ENCODE assay signal across 12 cellular contexts in the genomic region with DNA sequence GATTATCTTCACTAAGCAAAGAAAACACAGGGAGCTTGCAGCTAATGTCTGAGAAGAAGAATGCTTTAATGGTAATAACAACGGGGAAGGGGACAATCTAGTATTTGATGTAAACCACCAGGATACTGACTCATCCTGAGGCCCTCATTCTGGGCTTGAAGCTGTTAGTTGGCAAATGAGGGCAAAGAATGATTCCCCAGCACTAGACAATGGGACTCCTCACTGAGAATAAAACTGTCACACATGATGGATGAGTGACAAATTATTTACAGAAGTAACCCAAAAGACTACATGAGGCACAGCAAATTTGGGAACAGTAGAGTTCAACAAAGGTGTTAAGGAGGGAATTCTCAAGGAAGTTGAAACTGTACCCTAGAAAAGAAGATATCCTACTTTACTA.
DNase-seq lines count a peak whose midpoint lies in the region; ATAC-seq, FAIRE-seq and TF ChIP-seq lines count a peak whose summit lies in the region.
"Had no signal": no experiment of that assay in that cellular context is flagged by ENCODE, and none has a peak within 500 bp of the region (broad histone marks: within the 10 kb centered on the region; RNA-seq: fewer than 3 reads in every experiment).

No MANE protein-coding gene starts in this region.

- no peak for TF ChIP-seq RAD21 in SK-N-SH (IDR thresholded peaks at IDR 0.05; ENCODE audit: low read length)

- TF ChIP-seq CTCF in SK-N-SH (IDR thresholded peaks at IDR 0.05) = no peak

- 0 out of 2 replicates have a peak overlapping the region, but pooled peaks have one; percentile 33 for H3K4me2 ChIP-seq in SK-N-SH

- H3K4me3 ChIP-seq in SK-N-SH (ENCODE audit: low read depth in 2 of 2, low read length in 1 of 2) = no peak overlapping the region
- H3K4me3 ChIP-seq: left ventricle myocardium inferior, upper lobe of left lung had no signal

- FAIRE-seq in H54 (lab: Jason Lieb, UNC) = peak; percentile 58

- peaks cover 0 to 6% of the 10 kb centered on the region in 2 experiments for H3K36me3 ChIP-seq in SK-N-SH (replicated peaks in 1 of 2; ENCODE audit: control insufficient read depth in 1 of 2, insufficient read depth in 2 of 2, low read length in 1 of 2)
- H3K36me3 ChIP-seq: left ventricle myocardium inferior, upper lobe of left lung had no signal

- POLR2A ChIA-PET in SK-N-SH (lab: Yijun Ruan, JAX) = no interaction called here

- H3K27me3 ChIP-seq in SK-N-SH (ENCODE audit: insufficient read depth) = no peaks in the 10 kb centered on the region
- H3K27me3 ChIP-seq: upper lobe of left lung had no signal

- H3K9ac ChIP-seq in SK-N-SH = no peak overlapping the region

- ATAC-seq in GM21786 (IDR thresholded peaks at IDR 0.05; ENCODE audit: unreplicated experiment) = no peak

- no peak for TF ChIP-seq EP300 in SK-N-SH (IDR thresholded peaks at IDR 0.05; ENCODE audit: borderline replicate concordance in 1 of 2, low read depth in 1 of 2, low read length in 1 of 2)

- TF ChIP-seq POLR2A in H54 (IDR thresholded peaks at IDR 0.05; ENCODE audit: low read depth, low read length) = no peak

- H3K9me2 ChIP-seq in SK-N-SH = no peaks in the 10 kb centered on the region

- no peaks in the 10 kb centered on the region for H3K9me3 ChIP-seq in SK-N-SH
- H3K9me3 ChIP-seq: left ventricle myocardium inferior, upper lobe of left lung had no signal

- peaks cover 6 to 27% of the 10 kb centered on the region in 2 experiments for H3K4me1 ChIP-seq in SK-N-SH (ENCODE audit: control insufficient read depth in 1 of 2, insufficient read depth in 2 of 2, low read depth in 1 of 2, low read length in 1 of 2)

- CTCF ChIA-PET in SK-N-SH (lab: Yijun Ruan, JAX) = interaction anchor here (0.8 to 1.2 kb wide), 2 partner anchors 11 to 12 kb away, joined by 3 to 4 read pairs; no protein-coding TSS in a partner anchor

- H4K20me1 ChIP-seq in SK-N-SH (ENCODE audit: insufficient read depth) = no peaks in the 10 kb centered on the region; the same call in 1 of the 2 replicates

- DNase-seq in COLO829 (ENCODE audit: low spot score) (peak; percentile 74), H54 (ENCODE audit: insufficient read length, low spot score) (peak; percentile 11), SK-N-SH (no peak), iris pigment epithelial cell (ENCODE audit: low read depth) (peak; percentile 33), SKM-1 treated with dmso at 0.1 percent for 144 hours (lab: John Stamatoyannopoulos, UW; ENCODE audit: unreplicated experiment) (no peak), NCI-H187 (lab: John Stamatoyannopoulos, UW) (no peak)
- DNase-seq in stimulated activated CD8-positive, alpha-beta memory T cell treated with anti-CD3 and anti-CD28 coated beads, Interleukin-4, amount 100 ng/mL, for 48 hours = no peak
- DNase-seq: H7; left ventricle myocardium inferior; stimulated activated CD4-positive, alpha-beta T cell treated with anti-CD3 and anti-CD28 coated beads, Interleukin-12 subunit alpha, Interleukin-12 subunit beta, amount 100 ng/mL, for 4 hours had no signal

- 4% methylated on average over 1 of the region's 1 CpG for WGBS in SK-N-SH (ENCODE audit: low lambda C conversion rate)

- peaks cover 10% of the 10 kb centered on the region for H3F3A ChIP-seq in SK-N-SH (replicated peaks; ENCODE audit: insufficient read depth)

- H3K27ac ChIP-seq in SK-N-SH (ENCODE audit: low read depth in 2 of 2, low read length in 1 of 2) = peak overlapping the region; percentile 28 to 65; a peak in 3 of 4 replicates
- H3K27ac ChIP-seq: left ventricle myocardium inferior, upper lobe of left lung had no signal

- H2AFZ ChIP-seq in SK-N-SH (ENCODE audit: low read depth) = no peak overlapping the region

- H3K79me2 ChIP-seq in SK-N-SH (ENCODE audit: insufficient read depth) = peaks cover 23% of the 10 kb centered on the region

TF ChIP-seq in SK-N-SH, 30 proteins besides CTCF, POLR2A, EP300 and RAD21:
- TF ChIP-seq POLR2AphosphoS5 (IDR thresholded peaks at IDR 0.05; ENCODE audit: low read depth, low read length) (no peak), FOSL2 (IDR thresholded peaks at IDR 0.05; ENCODE audit: borderline replicate concordance, low read depth) (peak; percentile 47; the same call in 1 of the 2 replicates), TCF12 (IDR thresholded peaks at IDR 0.05) (peak; percentile 32; the same call in 1 of the 2 replicates), MEF2A (IDR thresholded peaks at IDR 0.05; ENCODE audit: borderline replicate concordance, low read depth) (no peak)
- TF ChIP-seq, protein P1, sequence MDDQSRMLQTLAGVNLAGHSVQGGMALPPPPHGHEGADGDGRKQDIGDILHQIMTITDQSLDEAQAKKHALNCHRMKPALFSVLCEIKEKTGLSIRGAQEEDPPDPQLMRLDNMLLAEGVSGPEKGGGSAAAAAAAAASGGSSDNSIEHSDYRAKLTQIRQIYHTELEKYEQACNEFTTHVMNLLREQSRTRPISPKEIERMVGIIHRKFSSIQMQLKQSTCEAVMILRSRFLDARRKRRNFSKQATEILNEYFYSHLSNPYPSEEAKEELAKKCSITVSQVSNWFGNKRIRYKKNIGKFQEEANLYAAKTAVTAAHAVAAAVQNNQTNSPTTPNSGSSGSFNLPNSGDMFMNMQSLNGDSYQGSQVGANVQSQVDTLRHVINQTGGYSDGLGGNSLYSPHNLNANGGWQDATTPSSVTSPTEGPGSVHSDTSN (IDR thresholded peaks at IDR 0.05) = peak; percentile 88

Comparison
In these comparisons a context has a peak if more than half of its experiments do, and no peak if none do; other contexts are left out.
1. DNase-seq: peak in COLO829 (single experiment), H54 (single experiment) and iris pigment epithelial cell (single experiment); none in SK-N-SH (single experiment), stimulated activated CD8-positive, alpha-beta memory T cell treated with anti-CD3 and anti-CD28 coated beads, Interleukin-4, amount 100 ng/mL, for 48 hours (single experiment), SKM-1 treated with dmso at 0.1 percent for 144 hours (single experiment) and NCI-H187 (0 of 2).